In the genomic region with DNA sequence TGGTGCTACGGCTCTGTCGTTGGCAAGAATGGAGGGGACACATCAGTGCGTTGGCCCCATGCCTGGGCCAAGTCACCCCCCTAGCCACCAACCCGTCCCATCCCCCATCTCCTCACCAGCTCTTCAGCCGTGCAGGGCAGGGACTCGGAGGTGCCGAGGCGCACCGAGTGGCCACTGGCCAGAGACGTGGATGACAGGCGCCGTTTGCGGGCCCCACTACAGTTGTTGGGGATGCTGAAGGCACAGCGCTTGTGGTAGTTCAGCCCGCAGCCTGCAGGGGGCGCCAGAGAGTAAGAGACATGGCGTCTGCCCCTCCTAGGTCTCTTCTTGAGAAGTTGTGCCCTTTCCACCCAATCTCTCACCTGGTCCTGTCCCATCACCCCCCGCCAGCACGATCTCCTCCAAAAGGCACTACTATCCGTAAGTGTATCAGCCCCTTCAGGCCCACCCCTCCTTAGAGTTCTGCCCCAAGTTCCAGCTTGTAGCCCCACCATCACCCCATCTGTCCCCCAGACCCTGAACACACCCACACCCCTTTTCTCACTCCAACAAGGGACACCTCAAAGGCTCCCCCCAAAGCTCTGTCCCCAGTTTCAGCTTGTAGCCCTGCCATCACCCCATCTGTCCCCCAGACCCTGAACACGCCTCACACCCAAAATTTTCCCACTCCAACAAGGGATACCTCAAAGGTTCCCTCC, we compare ENCODE assay signal across 9 cellular contexts. TPM values are rescaled to one million over a fixed set of nuclear protein-coding genes. Genes with fewer than 3 reads are reported as not detected.
DNase-seq lines count a peak whose midpoint lies in the region; ATAC-seq and TF ChIP-seq lines count a peak whose summit lies in the region.
"Had no signal": no experiment of that assay in that cellular context is flagged by ENCODE, and none has a peak within 500 bp of the region (broad histone marks: within the 10 kb centered on the region; RNA-seq: fewer than 3 reads in every experiment).

No MANE protein-coding gene starts in this region.

- no peak for TF ChIP-seq POLR2A in right lobe of liver (IDR thresholded peaks at IDR 0.05)

- H2AFZ ChIP-seq in Karpas-422 (ENCODE audit: low read length), result no peak overlapping the region

- no peaks in the 10 kb centered on the region for H3K9me3 ChIP-seq in Karpas-422 (ENCODE audit: low read length)
- no peaks in the 10 kb centered on the region for H3K9me3 ChIP-seq in right lobe of liver

- H3K9ac ChIP-seq in Karpas-422 (ENCODE audit: low read length), result no peak overlapping the region

- H3K4me2 ChIP-seq in Karpas-422 (ENCODE audit: low read depth, low read length, poor library complexity, severe bottlenecking), result no peak overlapping the region

- peak; percentile 82 to 96 (median 91) for TF ChIP-seq CTCF in right lobe of liver (IDR thresholded peaks at IDR 0.05)

- H3K36me3 ChIP-seq in Karpas-422 (ENCODE audit: insufficient read depth, low read length), result peaks cover 18% of the 10 kb centered on the region
- peaks cover 0 to 53% (median 26%) of the 10 kb centered on the region in 4 donors for H3K36me3 ChIP-seq in right lobe of liver

- no peaks in the 10 kb centered on the region for H3K27me3 ChIP-seq in Karpas-422 (ENCODE audit: low read length)
- H3K27me3 ChIP-seq in right lobe of liver, result no peaks in the 10 kb centered on the region

- H3K79me2 ChIP-seq in Karpas-422 (ENCODE audit: low read length), result peaks cover 4% of the 10 kb centered on the region; the same call in 1 of the 2 replicates

- H3K9me2 ChIP-seq in Karpas-422 (replicated peaks; ENCODE audit: insufficient read depth, low read length), result no peaks in the 10 kb centered on the region

- in situ Hi-C loops in T47D (cut with HindIII; ENCODE audit: low pct_unique_long_range_greater_than_20kb, low sequenced_read_pairs), result no loop called here

- WGBS in right lobe of liver (ENCODE audit: insufficient coverage, low coverage, low lambda C conversion rate, missing lambda C conversion rate), result 36% methylated on average over 11 of the region's 21 CpGs

- intact Hi-C loops in right lobe of liver (cut with DNase I), result no loop called here

- H4K20me1 ChIP-seq in Karpas-422 (ENCODE audit: insufficient read depth, low read depth, low read length), result no peaks in the 10 kb centered on the region

- H3K27ac ChIP-seq in Karpas-422 (ENCODE audit: low read length), result no peak overlapping the region
- H3K27ac ChIP-seq in right lobe of liver, result no peak overlapping the region
- H3K27ac ChIP-seq: SK-N-MC had no signal

- peak; percentile 77 to 92 (median 86) for ATAC-seq in right lobe of liver
- ATAC-seq in HG03025 (IDR thresholded peaks at IDR 0.05; ENCODE audit: low FRiP score, unreplicated experiment), result no peak

- H3K4me3 ChIP-seq in Karpas-422 (ENCODE audit: low read length) (no peak overlapping the region), right lobe of liver (no peak overlapping the region)
- H3K4me3 ChIP-seq: SK-N-MC had no signal

- no peaks in the 10 kb centered on the region for H3K4me1 ChIP-seq in Karpas-422 (ENCODE audit: low read length)
- H3K4me1 ChIP-seq in right lobe of liver, result no peaks in the 10 kb centered on the region

- DNase-seq in DMS53 treated with DMSO at 0.1 percent for 48 hours (lab: John Stamatoyannopoulos, UW; ENCODE audit: unreplicated experiment), result peak; percentile 13
- peak; percentile 94 for DNase-seq in Karpas-422
- peak; percentile 73 to 95 (median 87) for DNase-seq in activated CD4-positive, CD25-positive, alpha-beta regulatory T cell (lab: John Stamatoyannopoulos, UW)
- DNase-seq in T47D (ENCODE audit: low read depth in 1 of 2, low spot score in 1 of 2), result peak; percentile 55 to 59
- peak; percentile 71 to 76 (median 74) for DNase-seq in right lobe of liver
- peak; percentile 70 for DNase-seq in stimulated activated CD8-positive, alpha-beta memory T cell treated with anti-CD3 and anti-CD28 coated beads, Interleukin-12 subunit alpha, Interleukin-12 subunit beta, amount 100 ng/mL, for 4 hours (ENCODE audit: low read depth)
- no peak for DNase-seq in cortex of kidney (lab: John Stamatoyannopoulos, UW)

RNA-seq across cellular contexts. Expression of a gene that starts 12.4 kb away (rescaled TPM):
- 20.0 and 34.6 TPM in 2 replicates for total RNA-seq in Karpas-422 (2014; rRNA removed; shearing (Covaris generic); ENCODE audit: low replicate concordance)
- 10 to 100 TPM; 15.1 to 20.2 (median 16.9) TPM for total RNA-seq in right lobe of liver

RNA-seq across cellular contexts. Expression of a gene that starts 41.3 kb away (rescaled TPM):
- total RNA-seq in Karpas-422 (2014; rRNA removed; shearing (Covaris generic); ENCODE audit: low replicate concordance), result 14.6 and 18.4 TPM in 2 replicates
- 1 to 10 TPM; 5.8 to 9.5 (median 7.4) TPM for total RNA-seq in right lobe of liver

RNA-seq across cellular contexts. Expression of a gene that starts 41.7 kb away (rescaled TPM):
- total RNA-seq in Karpas-422 (2014; rRNA removed; shearing (Covaris generic); ENCODE audit: low replicate concordance), result 37.5 and 55.2 TPM in 2 replicates
- total RNA-seq in right lobe of liver, result 10 to 100 TPM; 16.9 to 28.1 (median 23.7) TPM

RNA-seq across cellular contexts. Expression of a gene that starts 43.5 kb away (rescaled TPM):
- 0.14 and 0.19 TPM in 2 replicates for total RNA-seq in Karpas-422 (2014; rRNA removed; shearing (Covaris generic); ENCODE audit: low replicate concordance)
- 1 to 10 TPM in 3 of 6 experiments, under 1 TPM in 3; 0.46 to 1.6 (median 0.93) TPM for total RNA-seq in right lobe of liver
